ENCODE assay signal across 8 cellular contexts in the genomic region with DNA sequence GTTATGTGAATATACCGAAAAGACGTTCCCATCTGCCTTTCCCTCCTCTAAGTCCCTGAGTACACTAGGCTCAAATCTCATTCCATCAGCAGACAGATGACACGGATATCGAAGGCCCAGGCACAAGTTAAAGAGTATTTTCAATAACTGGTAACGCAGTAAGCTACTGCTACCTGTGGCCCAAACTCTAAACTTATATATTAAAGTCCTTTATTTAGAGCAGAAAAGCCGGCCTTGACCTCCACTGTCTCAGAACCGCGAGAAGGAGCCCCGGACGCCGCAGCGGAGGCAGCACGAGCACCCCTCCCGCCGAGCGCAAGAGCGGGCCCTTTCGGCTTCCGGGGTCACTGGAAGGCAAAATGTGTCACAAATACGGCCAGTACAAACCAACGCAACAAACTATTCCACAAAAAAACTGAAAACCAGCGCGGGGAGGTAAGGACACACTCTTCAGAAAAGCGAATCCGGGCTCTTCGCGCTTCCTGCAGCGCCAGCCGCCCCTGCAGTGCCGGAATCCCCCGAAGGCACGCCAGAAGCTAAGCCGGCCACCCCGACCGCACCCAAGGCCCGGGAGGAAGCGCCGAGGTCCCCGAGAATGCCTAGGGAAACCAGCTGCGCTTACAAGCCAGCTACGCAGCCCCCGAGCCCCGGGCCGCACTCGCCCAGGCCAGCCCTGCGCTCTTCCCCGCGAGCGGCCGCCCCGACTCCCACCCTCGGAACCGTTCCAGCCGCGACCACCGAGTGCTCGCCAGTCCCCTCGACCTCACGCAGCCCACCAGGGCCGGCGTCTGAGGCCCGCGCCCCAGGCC. TPM values are rescaled to one million over a fixed set of nuclear protein-coding genes. Genes with fewer than 3 reads are reported as not detected.
DNase-seq lines count a peak whose midpoint lies in the region; ATAC-seq and TF ChIP-seq lines count a peak whose summit lies in the region.

No MANE protein-coding gene starts in this region.

- POLR2A ChIA-PET in activated CD8-positive, alpha-beta T cell treated with anti-CD3 and anti-CD28 coated beads for 36 hours (lab: Charles Lee) = interaction anchor here (0.9 to 17.8 kb wide), 10 partner anchors 9 to 130 kb away, joined by 3 to 243 read pairs (median 6); a partner anchor contains a TSS
- POLR2A ChIA-PET in naive thymus-derived CD8-positive, alpha-beta T cell (lab: Charles Lee) = interaction anchor here (1.0 to 6.3 kb wide), 7 partner anchors 10 to 132 kb away, joined by 3 to 111 read pairs (median 13); a partner anchor contains a TSS

- H3K9me3 ChIP-seq in uterus = no peaks in the 10 kb centered on the region

- peak overlapping the region; percentile 71 to 82 for H3K4me3 ChIP-seq in uterus

- H3K36me3 ChIP-seq in uterus = no peaks in the 10 kb centered on the region

- H3K27ac Mint-ChIP-seq in activated CD8-positive, alpha-beta T cell treated with anti-CD3 and anti-CD28 coated beads for 36 hours = peak overlapping the region; percentile 95
- H3K27ac Mint-ChIP-seq in naive thymus-derived CD8-positive, alpha-beta T cell = peak overlapping the region; percentile 87 to 97 (median 92)

- no peaks in the 10 kb centered on the region for H3K27me3 Mint-ChIP-seq in activated CD8-positive, alpha-beta T cell treated with anti-CD3 and anti-CD28 coated beads for 36 hours
- no peaks in the 10 kb centered on the region for H3K27me3 Mint-ChIP-seq in naive thymus-derived CD8-positive, alpha-beta T cell

- intact Hi-C loops in activated CD8-positive, alpha-beta T cell treated with anti-CD3 and anti-CD28 coated beads for 36 hours (cut with micrococcal nuclease) = no loop called here
- intact Hi-C loops in uterus (cut with DNase I; ENCODE audit: low total_unique reads) = no loop called here

- no peaks in the 10 kb centered on the region for H3K27me3 ChIP-seq in uterus

- peaks cover 63% of the 10 kb centered on the region for H3K4me1 Mint-ChIP-seq in activated CD8-positive, alpha-beta T cell treated with anti-CD3 and anti-CD28 coated beads for 36 hours (ENCODE audit: low read depth)
- peaks cover 42 to 82% (median 76%) of the 10 kb centered on the region in 4 donors for H3K4me1 Mint-ChIP-seq in naive thymus-derived CD8-positive, alpha-beta T cell

- no peak for TF ChIP-seq POLR2A in uterus (IDR thresholded peaks at IDR 0.05)

- peaks cover 12 to 33% of the 10 kb centered on the region in 2 donors for H3K4me1 ChIP-seq in uterus

- TF ChIP-seq CTCF in activated CD8-positive, alpha-beta T cell treated with anti-CD3 and anti-CD28 coated beads for 36 hours (IDR thresholded peaks at IDR 0.05) = no peak
- TF ChIP-seq CTCF in uterus (IDR thresholded peaks at IDR 0.05) = no peak
- no peak for TF ChIP-seq CTCF in GM10266 (IDR thresholded peaks at IDR 0.05; ENCODE audit: control insufficient read depth, insufficient read depth, low read depth, missing control alignments)

- H3K9me3 Mint-ChIP-seq in activated CD8-positive, alpha-beta T cell treated with anti-CD3 and anti-CD28 coated beads for 36 hours = no peaks in the 10 kb centered on the region
- no peaks in the 10 kb centered on the region for H3K9me3 Mint-ChIP-seq in naive thymus-derived CD8-positive, alpha-beta T cell

- H3K36me3 Mint-ChIP-seq in activated CD8-positive, alpha-beta T cell treated with anti-CD3 and anti-CD28 coated beads for 36 hours (ENCODE audit: low read depth) = peaks cover 30% of the 10 kb centered on the region
- H3K36me3 Mint-ChIP-seq in naive thymus-derived CD8-positive, alpha-beta T cell = no peaks in the 10 kb centered on the region

- H3K27ac ChIP-seq in epithelial cell of prostate = peak overlapping the region; percentile 91
- peak overlapping the region; percentile 96 to 97 for H3K27ac ChIP-seq in uterus

- peak; percentile 50 for DNase-seq in EH (ENCODE audit: low read depth)
- peak; percentile 42 for DNase-seq in LHCN-M2 (ENCODE audit: low read depth)
- DNase-seq in activated CD8-positive, alpha-beta T cell treated with anti-CD3 and anti-CD28 coated beads for 36 hours = peak; percentile 69
- DNase-seq in epithelial cell of prostate (ENCODE audit: low read depth, low spot score) = no peak
- DNase-seq in naive thymus-derived CD8-positive, alpha-beta T cell = peak in 9 of 10 donors; percentile 34 to 59 (median 50)
- DNase-seq in uterus = no peak
- DNase-seq in GM10266 (ENCODE audit: extremely low spot score) = no peak

- H3K4me3 Mint-ChIP-seq in activated CD8-positive, alpha-beta T cell treated with anti-CD3 and anti-CD28 coated beads for 36 hours = peak overlapping the region; percentile 97
- peak overlapping the region; percentile 88 to 96 (median 94) for H3K4me3 Mint-ChIP-seq in naive thymus-derived CD8-positive, alpha-beta T cell

- ATAC-seq in GM21737 (IDR thresholded peaks at IDR 0.05; ENCODE audit: unreplicated experiment) = peak; percentile 15
- ATAC-seq in activated CD8-positive, alpha-beta T cell treated with anti-CD3 and anti-CD28 coated beads for 36 hours = peak; percentile 4
- peak; percentile 19 to 39 for ATAC-seq in naive thymus-derived CD8-positive, alpha-beta T cell

- CTCF ChIA-PET in activated CD8-positive, alpha-beta T cell treated with anti-CD3 and anti-CD28 coated beads for 36 hours (lab: Charles Lee) = interaction anchor here (0.6 to 3.3 kb wide), 8 partner anchors 9 to 29 kb away, joined by 3 to 14 read pairs (median 4); a partner anchor contains a TSS

RNA-seq across cellular contexts. Expression of a gene that starts 0.7 kb away (rescaled TPM):
- total RNA-seq in LHCN-M2 (2014; rRNA removed) = 29.0 and 33.1 TPM in 2 replicates
- 13.9 TPM for polyA plus RNA-seq in LHCN-M2 (2012)
- 10 to 100 TPM; 45.9 to 47.4 TPM for total RNA-seq in activated CD8-positive, alpha-beta T cell treated with anti-CD3 and anti-CD28 coated beads for 36 hours
- total RNA-seq in naive thymus-derived CD8-positive, alpha-beta T cell = 100 to 1,000 TPM; 125 to 132 TPM
- 10 to 100 TPM; 26.8 to 45.8 (median 39.7) TPM for polyA plus RNA-seq in naive thymus-derived CD8-positive, alpha-beta T cell
- total RNA-seq in uterus = 10 to 100 TPM; 20.9 to 92.8 (median 78.8) TPM

RNA-seq across cellular contexts. Expression of a gene that starts 12.3 kb away (rescaled TPM):
- total RNA-seq in LHCN-M2 (2014; rRNA removed) (20.3 and 23.5 TPM in 2 replicates), uterus (10 to 100 TPM; 16.4 to 48.6 (median 40.0) TPM)
- 17.8 TPM for polyA plus RNA-seq in LHCN-M2 (2012)
- 10 to 100 TPM; 39.2 to 42.2 TPM for total RNA-seq in activated CD8-positive, alpha-beta T cell treated with anti-CD3 and anti-CD28 coated beads for 36 hours
- 10 to 100 TPM; 57.7 to 61.2 TPM for total RNA-seq in naive thymus-derived CD8-positive, alpha-beta T cell
- 10 to 100 TPM; 20.2 to 24.4 (median 21.1) TPM for polyA plus RNA-seq in naive thymus-derived CD8-positive, alpha-beta T cell

RNA-seq across cellular contexts. Expression of a gene that starts 26.9 kb away (rescaled TPM):
- not detected in 2 replicates for total RNA-seq in LHCN-M2 (2014; rRNA removed)
- not detected for polyA plus RNA-seq in LHCN-M2 (2012)
- 10 to 100 TPM; 78.5 to 78.7 TPM for total RNA-seq in activated CD8-positive, alpha-beta T cell treated with anti-CD3 and anti-CD28 coated beads for 36 hours
- total RNA-seq in naive thymus-derived CD8-positive, alpha-beta T cell = 10 to 100 TPM; 11.3 TPM
- 1 to 10 TPM; 1.2 to 2.0 (median 1.5) TPM for polyA plus RNA-seq in naive thymus-derived CD8-positive, alpha-beta T cell
- 1 to 10 TPM in 2 of 4 donors, under 1 TPM in 1, not detected in 1; 0.26 to 5.4 (median 1.6) TPM for total RNA-seq in uterus

Comparison
In these comparisons a context has a peak if more than half of its experiments do, and no peak if none do; other contexts are left out.
1. DNase-seq: peak in EH (single experiment), LHCN-M2 (single experiment), activated CD8-positive, alpha-beta T cell treated with anti-CD3 and anti-CD28 coated beads for 36 hours (single experiment) and naive thymus-derived CD8-positive, alpha-beta T cell (9 of 10); none in epithelial cell of prostate (single experiment), uterus (0 of 2) and GM10266 (single experiment).
2. RNA of a gene that starts 26.9 kb away (total RNA-seq): 78.5 to 78.7 TPM in activated CD8-positive, alpha-beta T cell treated with anti-CD3 and anti-CD28 coated beads for 36 hours; 11.3 TPM in naive thymus-derived CD8-positive, alpha-beta T cell, 0.26 to 5.4 TPM in uterus and not detected in LHCN-M2; every median in the first group is over 4 times any median in the second.
3. Peak in every context shown above with its lines, with median percentiles within 50 percentile points of each other: ATAC-seq.